10 cellular contexts compared by ENCODE assay signal in genomic region chr4:94457692-94458106, GRCh38. TPM values are rescaled to one million over a fixed set of nuclear protein-coding genes. Genes with fewer than 3 reads are reported as not detected.
DNase-seq lines count a peak whose midpoint lies in the region; ATAC-seq and TF ChIP-seq lines count a peak whose summit lies in the region.
"Had no signal": no experiment of that assay in that cellular context is flagged by ENCODE, and none has a peak within 500 bp of the region (broad histone marks: within the 10 kb centered on the region; RNA-seq: fewer than 3 reads in every experiment).

No MANE protein-coding gene starts in this region.

- H3K4me1 ChIP-seq in BE2C (peaks cover 13% of the 10 kb centered on the region; the same call in 1 of the 2 replicates), esophagus muscularis mucosa (peaks cover 10 to 100% (median 90%) of the 10 kb centered on the region in 4 donors), neuron (ENCODE audit: insufficient read depth, low read length) (peaks cover 64% of the 10 kb centered on the region)

- H3K9me3 ChIP-seq in BE2C, result no peaks in the 10 kb centered on the region
- no peaks in the 10 kb centered on the region for H3K9me3 ChIP-seq in esophagus muscularis mucosa
- no peaks in the 10 kb centered on the region for H3K9me3 ChIP-seq in neuron (ENCODE audit: low read length)

- peak; percentile 66 for TF ChIP-seq EP300 in esophagus muscularis mucosa (IDR thresholded peaks at IDR 0.05)

- DNase-seq in BE2C (peak; percentile 38), NCI-H510A treated with DMSO at 0.1 percent for 48 hours (lab: John Stamatoyannopoulos, UW) (peak; percentile 27), esophagus muscularis mucosa (ENCODE audit: extremely low spot score) (no peak), NCI-H226 (no peak)
- DNase-seq: activated T-cell treated with anti-CD3 and anti-CD28 coated beads, Interleukin-2, amount 50 U/mL, for 48 hours; CD4-positive, alpha-beta memory T cell had no signal

- intact Hi-C loops in esophagus muscularis mucosa (cut with DNase I), result loop anchor here (2.0 kb wide), 1 partner anchor 49 kb away; no protein-coding TSS in a partner anchor

- H3K27me3 ChIP-seq in BE2C (no peaks in the 10 kb centered on the region), esophagus muscularis mucosa (no peaks in the 10 kb centered on the region), neuron (ENCODE audit: insufficient read depth, low read length) (no peaks in the 10 kb centered on the region)

- peak overlapping the region; percentile 61 to 99 (median 80) for H3K27ac ChIP-seq in esophagus muscularis mucosa (replicated peaks in 1 of 4)

- 6% methylated on average over 1 of the region's 1 CpG for WGBS in esophagus muscularis mucosa

- ATAC-seq in GM19035 (IDR thresholded peaks at IDR 0.05; ENCODE audit: unreplicated experiment), result no peak
- no peak for ATAC-seq in GM21526 (IDR thresholded peaks at IDR 0.05; ENCODE audit: low FRiP score, unreplicated experiment)
- ATAC-seq in GM18861 (IDR thresholded peaks at IDR 0.05; ENCODE audit: unreplicated experiment), result no peak

- no peak overlapping the region for H2AFZ ChIP-seq in neuron (ENCODE audit: low read depth, low read length)

- TF ChIP-seq POLR2A in esophagus muscularis mucosa (IDR thresholded peaks at IDR 0.05; ENCODE audit: low read depth), result no peak

- H3K4me3 ChIP-seq in BE2C (ENCODE audit: low read depth, low read length), result peak overlapping the region; percentile 5; the same call in 1 of the 2 replicates
- peak overlapping the region in 3 of 4 donors; percentile 15 to 29 (median 25) for H3K4me3 ChIP-seq in esophagus muscularis mucosa
- peak overlapping the region; percentile 19 for H3K4me3 ChIP-seq in neuron (ENCODE audit: low read length)

- no peak for TF ChIP-seq CTCF in BE2C (IDR thresholded peaks at IDR 0.05; ENCODE audit: low read depth, low read length)
- TF ChIP-seq CTCF in esophagus muscularis mucosa (IDR thresholded peaks at IDR 0.05), result no peak

- H3K36me3 ChIP-seq in BE2C (peaks cover 14% of the 10 kb centered on the region), esophagus muscularis mucosa (peaks cover 0 to 21% (median 8%) of the 10 kb centered on the region in 4 donors), neuron (ENCODE audit: insufficient read depth, low read length) (peaks cover 6% of the 10 kb centered on the region)

RNA-seq across cellular contexts. Expression of gene PDLIM5, which starts 6.0 kb away (rescaled TPM):
- 29.0 TPM for polyA plus RNA-seq in BE2C (2012; ENCODE audit: insufficient read depth, insufficient read length, low read depth)
- 100 to 1,000 TPM; 138 to 160 (median 146) TPM for total RNA-seq in esophagus muscularis mucosa

Comparison
In these comparisons a context has a peak if more than half of its experiments do, and no peak if none do; other contexts are left out.
1. DNase-seq: peak in BE2C (single experiment) and NCI-H510A treated with DMSO at 0.1 percent for 48 hours (single experiment); none in esophagus muscularis mucosa (single experiment) and NCI-H226 (single experiment).
2. Peak in every context shown above with its lines, with median percentiles within 50 percentile points of each other: H3K4me3 ChIP-seq.